In the genomic region with DNA sequence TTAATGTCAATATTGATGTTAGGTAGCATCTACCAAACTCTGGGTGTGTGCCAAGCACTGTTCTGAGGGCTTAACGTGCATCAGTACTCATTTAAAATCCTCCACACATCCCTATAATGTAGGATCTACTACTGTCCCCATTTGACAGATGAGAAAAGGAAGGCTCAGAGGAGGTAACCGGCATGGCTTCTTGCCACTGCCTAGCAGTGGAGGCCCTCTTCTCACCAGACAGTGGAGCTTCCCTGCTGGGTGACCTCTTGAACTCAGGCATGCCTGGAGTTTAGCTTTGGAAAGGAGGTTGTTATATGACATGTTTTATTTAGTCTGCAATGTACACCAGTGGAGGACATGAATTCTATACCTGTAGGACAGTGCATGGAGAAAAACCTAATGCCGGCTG, we compare ENCODE assay signal across 10 cellular contexts. TPM values are rescaled to one million over a fixed set of nuclear protein-coding genes. Genes with fewer than 3 reads are reported as not detected.
A peak's percentile ranks its signal among the peaks of the same experiment; 100 is the strongest.
DNase-seq lines count a peak whose midpoint lies in the region; ATAC-seq and TF ChIP-seq lines count a peak whose summit lies in the region.
"Had no signal": no experiment of that assay in that cellular context is flagged by ENCODE, and none has a peak within 500 bp of the region (broad histone marks: within the 10 kb centered on the region; RNA-seq: fewer than 3 reads in every experiment).

No MANE protein-coding gene starts in this region.

- H3K4me1 ChIP-seq in BLaER1 = peaks cover 37% of the 10 kb centered on the region
- peaks cover 35% of the 10 kb centered on the region for H3K4me1 ChIP-seq in GM23338 (ENCODE audit: insufficient read depth)

- H3K4me1 Mint-ChIP-seq in GM23338 (peaks cover 29% of the 10 kb centered on the region), brain (peaks cover 91% of the 10 kb centered on the region), naive B cell (peaks cover 10 to 23% (median 20%) of the 10 kb centered on the region in 3 donors)

- DNase-seq in GM23338 (ENCODE audit: low spot score) (no peak), naive B cell (no peak), putamen (ENCODE audit: low spot score) (no peak), iPS-NIHi11 (ENCODE audit: low spot score) (no peak), RKO (ENCODE audit: low spot score) (no peak)
- DNase-seq: activated effector memory CD4-positive, alpha-beta T cell treated with Interleukin-2 at 50 U/mL for 16 hours; NCI-H1436 treated with DMSO at 0.1 percent for 48 hours had no signal

- H3K9me3 ChIP-seq in BLaER1 = no peaks in the 10 kb centered on the region

- H3K36me3 Mint-ChIP-seq in GM23338 (ENCODE audit: low read depth) (peaks cover 12% of the 10 kb centered on the region), brain (peaks cover 19% of the 10 kb centered on the region), naive B cell (no peaks in the 10 kb centered on the region)

- H3K4me3 Mint-ChIP-seq in GM23338 = peak overlapping the region; percentile 84
- H3K4me3 Mint-ChIP-seq in brain = peak overlapping the region; percentile 87 to 96 (median 95)
- H3K4me3 Mint-ChIP-seq in naive B cell = peak overlapping the region in 6 of 8 donors; percentile 70 to 87 (median 80)

- H3K9me2 ChIP-seq in GM23338 (ENCODE audit: insufficient read depth) = no peaks in the 10 kb centered on the region

- H3F3A ChIP-seq in GM23338 (replicated peaks; ENCODE audit: low read depth) = no peaks in the 10 kb centered on the region

- H3K4me2 ChIP-seq in BLaER1 (peak overlapping the region; percentile 98; the same call in 1 of the 2 replicates), GM23338 (peak overlapping the region; percentile 96; the same call in 1 of the 2 replicates)

- H3K27ac Mint-ChIP-seq in GM23338 (no peak overlapping the region), brain (peak overlapping the region; percentile 48 to 94 (median 87)), naive B cell (no peak overlapping the region)

- peaks cover 66% of the 10 kb centered on the region for H3K79me2 ChIP-seq in GM23338 (replicated peaks; ENCODE audit: insufficient read depth)

- H3K27me3 ChIP-seq in BLaER1 (peaks cover 16% of the 10 kb centered on the region), GM23338 (ENCODE audit: insufficient read depth) (no peaks in the 10 kb centered on the region)

- TF ChIP-seq CTCF in GM23338 (conservative IDR thresholded peaks at IDR 0.05; ENCODE audit: low read depth in 2 of 2) = no peak
- TF ChIP-seq CTCF in brain (conservative IDR thresholded peaks at IDR 0.05) = no peak

- no peak overlapping the region for H3K9ac ChIP-seq in BLaER1

- H3K27me3 Mint-ChIP-seq in GM23338 (ENCODE audit: insufficient read depth, low read depth, poor library complexity) (peaks cover 7% of the 10 kb centered on the region), brain (peaks cover 3% of the 10 kb centered on the region), naive B cell (peaks cover 23 to 46% (median 30%) of the 10 kb centered on the region in 3 donors)

- ATAC-seq in GM23338 = no peak
- no peak for ATAC-seq in naive B cell (ENCODE audit: low read depth in 2 of 2)
- ATAC-seq in GM21360 (IDR thresholded peaks at IDR 0.05; ENCODE audit: unreplicated experiment) = no peak

- H3K9me3 Mint-ChIP-seq in GM23338 = no peaks in the 10 kb centered on the region
- no peaks in the 10 kb centered on the region for H3K9me3 Mint-ChIP-seq in brain
- no peaks in the 10 kb centered on the region for H3K9me3 Mint-ChIP-seq in naive B cell

- H2AFZ ChIP-seq in GM23338 = no peak overlapping the region

- H3K27ac ChIP-seq in BLaER1 (no peak overlapping the region), GM23338 (ENCODE audit: low read depth) (no peak overlapping the region)

- no peak overlapping the region for H3K4me3 ChIP-seq in BLaER1
- peak overlapping the region; percentile 92 for H3K4me3 ChIP-seq in GM23338

- H4K20me1 ChIP-seq in BLaER1 (peaks cover 60% of the 10 kb centered on the region), GM23338 (replicated peaks; ENCODE audit: insufficient read depth) (peaks cover 26% of the 10 kb centered on the region)

- H3K36me3 ChIP-seq in BLaER1 = peaks cover 15% of the 10 kb centered on the region; the same call in 1 of the 2 replicates
- H3K36me3 ChIP-seq in GM23338 (ENCODE audit: insufficient read depth) = no peaks in the 10 kb centered on the region; the same call in 1 of the 2 replicates

TF ChIP-seq in GM23338, 12 proteins besides CTCF, POLR2A, EP300 and RAD21:
- TF ChIP-seq ZNF114 (CRISPR knock-in tag; IDR thresholded peaks at IDR 0.05) (no peak), NANOG (IDR thresholded peaks at IDR 0.05; ENCODE audit: borderline replicate concordance) (no peak), JUNB (IDR thresholded peaks at IDR 0.05; ENCODE audit: unreplicated experiment) (no peak), ZNF331 (CRISPR knock-in tag; IDR thresholded peaks at IDR 0.05; ENCODE audit: low read depth) (no peak), CREB1 (CRISPR knock-in tag; IDR thresholded peaks at IDR 0.05; ENCODE audit: low read depth) (no peak), EZH2phosphoT487 (IDR thresholded peaks at IDR 0.05; ENCODE audit: unreplicated experiment) (no peak)
- TF ChIP-seq, protein P1, sequence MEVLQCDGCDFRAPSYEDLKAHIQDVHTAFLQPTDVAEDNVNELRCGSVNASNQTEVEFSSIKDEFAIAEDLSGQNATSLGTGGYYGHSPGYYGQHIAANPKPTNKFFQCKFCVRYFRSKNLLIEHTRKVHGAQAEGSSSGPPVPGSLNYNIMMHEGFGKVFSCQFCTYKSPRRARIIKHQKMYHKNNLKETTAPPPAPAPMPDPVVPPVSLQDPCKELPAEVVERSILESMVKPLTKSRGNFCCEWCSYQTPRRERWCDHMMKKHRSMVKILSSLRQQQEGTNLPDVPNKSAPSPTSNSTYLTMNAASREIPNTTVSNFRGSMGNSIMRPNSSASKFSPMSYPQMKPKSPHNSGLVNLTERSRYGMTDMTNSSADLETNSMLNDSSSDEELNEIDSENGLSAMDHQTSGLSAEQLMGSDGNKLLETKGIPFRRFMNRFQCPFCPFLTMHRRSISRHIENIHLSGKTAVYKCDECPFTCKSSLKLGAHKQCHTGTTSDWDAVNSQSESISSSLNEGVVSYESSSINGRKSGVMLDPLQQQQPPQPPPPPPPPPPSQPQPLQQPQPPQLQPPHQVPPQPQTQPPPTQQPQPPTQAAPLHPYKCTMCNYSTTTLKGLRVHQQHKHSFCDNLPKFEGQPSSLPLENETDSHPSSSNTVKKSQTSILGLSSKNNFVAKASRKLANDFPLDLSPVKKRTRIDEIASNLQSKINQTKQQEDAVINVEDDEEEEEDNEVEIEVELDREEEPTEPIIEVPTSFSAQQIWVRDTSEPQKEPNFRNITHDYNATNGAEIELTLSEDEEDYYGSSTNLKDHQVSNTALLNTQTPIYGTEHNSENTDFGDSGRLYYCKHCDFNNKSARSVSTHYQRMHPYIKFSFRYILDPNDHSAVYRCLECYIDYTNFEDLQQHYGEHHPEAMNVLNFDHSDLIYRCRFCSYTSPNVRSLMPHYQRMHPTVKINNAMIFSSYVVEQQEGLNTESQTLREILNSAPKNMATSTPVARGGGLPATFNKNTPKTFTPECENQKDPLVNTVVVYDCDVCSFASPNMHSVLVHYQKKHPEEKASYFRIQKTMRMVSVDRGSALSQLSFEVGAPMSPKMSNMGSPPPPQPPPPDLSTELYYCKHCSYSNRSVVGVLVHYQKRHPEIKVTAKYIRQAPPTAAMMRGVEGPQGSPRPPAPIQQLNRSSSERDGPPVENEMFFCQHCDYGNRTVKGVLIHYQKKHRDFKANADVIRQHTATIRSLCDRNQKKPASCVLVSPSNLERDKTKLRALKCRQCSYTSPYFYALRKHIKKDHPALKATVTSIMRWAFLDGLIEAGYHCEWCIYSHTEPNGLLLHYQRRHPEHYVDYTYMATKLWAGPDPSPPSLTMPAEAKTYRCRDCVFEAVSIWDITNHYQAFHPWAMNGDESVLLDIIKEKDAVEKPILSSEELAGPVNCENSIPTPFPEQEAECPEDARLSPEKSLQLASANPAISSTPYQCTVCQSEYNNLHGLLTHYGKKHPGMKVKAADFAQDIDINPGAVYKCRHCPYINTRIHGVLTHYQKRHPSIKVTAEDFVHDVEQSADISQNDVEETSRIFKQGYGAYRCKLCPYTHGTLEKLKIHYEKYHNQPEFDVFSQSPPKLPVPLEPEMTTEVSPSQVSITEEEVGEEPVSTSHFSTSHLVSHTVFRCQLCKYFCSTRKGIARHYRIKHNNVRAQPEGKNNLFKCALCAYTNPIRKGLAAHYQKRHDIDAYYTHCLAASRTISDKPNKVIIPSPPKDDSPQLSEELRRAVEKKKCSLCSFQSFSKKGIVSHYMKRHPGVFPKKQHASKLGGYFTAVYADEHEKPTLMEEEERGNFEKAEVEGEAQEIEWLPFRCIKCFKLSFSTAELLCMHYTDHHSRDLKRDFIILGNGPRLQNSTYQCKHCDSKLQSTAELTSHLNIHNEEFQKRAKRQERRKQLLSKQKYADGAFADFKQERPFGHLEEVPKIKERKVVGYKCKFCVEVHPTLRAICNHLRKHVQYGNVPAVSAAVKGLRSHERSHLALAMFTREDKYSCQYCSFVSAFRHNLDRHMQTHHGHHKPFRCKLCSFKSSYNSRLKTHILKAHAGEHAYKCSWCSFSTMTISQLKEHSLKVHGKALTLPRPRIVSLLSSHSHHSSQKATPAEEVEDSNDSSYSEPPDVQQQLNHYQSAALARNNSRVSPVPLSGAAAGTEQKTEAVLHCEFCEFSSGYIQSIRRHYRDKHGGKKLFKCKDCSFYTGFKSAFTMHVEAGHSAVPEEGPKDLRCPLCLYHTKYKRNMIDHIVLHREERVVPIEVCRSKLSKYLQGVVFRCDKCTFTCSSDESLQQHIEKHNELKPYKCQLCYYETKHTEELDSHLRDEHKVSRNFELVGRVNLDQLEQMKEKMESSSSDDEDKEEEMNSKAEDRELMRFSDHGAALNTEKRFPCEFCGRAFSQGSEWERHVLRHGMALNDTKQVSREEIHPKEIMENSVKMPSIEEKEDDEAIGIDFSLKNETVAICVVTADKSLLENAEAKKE (CRISPR knock-in tag; IDR thresholded peaks at IDR 0.05) = no peak

RNA-seq across cellular contexts. Expression of a gene that starts 2.1 kb away (rescaled TPM):
- total RNA-seq in GM23338 (2014; rRNA removed; shearing (Covaris generic)) = 41.0 and 45.7 TPM in 2 replicates
- polyA plus RNA-seq in GM23338 (2016; fragmentation: Nextera tagmentation; extraction: Ambion mirVana) (8.3 and 11.9 TPM in 2 replicates), brain (ENCODE audit: insufficient read depth, low read depth, low replicate concordance) (7.7 TPM), naive B cell (ENCODE audit: low read depth in 6 of 6) (1 to 10 TPM in 5 of 6 donors, not detected in 1; 2.2 to 8.3 (median 5.3) TPM)

Comparison
In these comparisons a context has a peak if more than half of its experiments do, and no peak if none do; other contexts are left out.
1. H3K27ac Mint-ChIP-seq: peak in brain (5 of 5); none in GM23338 (single experiment) and naive B cell (0 of 6).
2. Peak in every context shown above with its lines, with median percentiles within 50 percentile points of each other: H3K4me3 Mint-ChIP-seq.